Comparison of ENCODE assay signal across 1 cellular context in genomic region chr18:53544926-53545325, GRCh38.
TF ChIP-seq lines count a peak whose summit lies in the region.

No MANE protein-coding gene starts in this region.

TF ChIP-seq in GM23338, 12 proteins besides CTCF, POLR2A, EP300 and RAD21 (continued from another document):
- no peak for TF ChIP-seq ZNF462 (CRISPR knock-in tag; IDR thresholded peaks at IDR 0.05)
- TF ChIP-seq EZH2 (IDR thresholded peaks at IDR 0.05; ENCODE audit: low read depth, unreplicated experiment), result no peak
- no peak for TF ChIP-seq ZNF331 (CRISPR knock-in tag; IDR thresholded peaks at IDR 0.05; ENCODE audit: low read depth)
- no peak for TF ChIP-seq STAT1 (IDR thresholded peaks at IDR 0.05; ENCODE audit: unreplicated experiment)
- TF ChIP-seq JUNB (IDR thresholded peaks at IDR 0.05; ENCODE audit: unreplicated experiment), result no peak
- no peak for TF ChIP-seq REST (IDR thresholded peaks at IDR 0.05; ENCODE audit: unreplicated experiment)
- TF ChIP-seq ETS1 (IDR thresholded peaks at IDR 0.05), result no peak
- TF ChIP-seq NANOG (IDR thresholded peaks at IDR 0.05; ENCODE audit: borderline replicate concordance), result no peak
- TF ChIP-seq EZH2phosphoT487 (IDR thresholded peaks at IDR 0.05; ENCODE audit: unreplicated experiment), result no peak
